12 cellular contexts compared by ENCODE assay signal in the genomic region with DNA sequence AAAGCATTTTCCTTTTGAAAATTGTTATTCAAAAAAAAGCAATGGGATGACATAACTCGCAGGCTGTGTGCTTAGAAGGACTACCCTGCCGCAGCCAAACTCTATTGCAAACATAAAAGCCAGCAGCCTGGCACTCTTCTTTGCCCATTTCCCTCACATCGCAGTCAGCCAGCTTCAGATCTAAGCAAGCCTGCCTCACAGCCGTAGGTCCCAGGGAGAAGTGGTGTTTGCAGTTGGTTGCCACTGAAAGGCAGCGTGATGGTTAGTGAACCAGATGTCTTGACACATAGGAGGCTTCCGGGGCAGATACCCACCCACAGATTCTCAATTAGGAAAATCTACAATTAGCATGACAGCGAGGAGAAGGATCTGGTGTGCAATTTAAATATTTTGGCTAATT.
DNase-seq lines count a peak whose midpoint lies in the region; ATAC-seq and TF ChIP-seq lines count a peak whose summit lies in the region.
"Had no signal": no experiment of that assay in that cellular context is flagged by ENCODE, and none has a peak within 500 bp of the region (broad histone marks: within the 10 kb centered on the region; RNA-seq: fewer than 3 reads in every experiment).

No MANE protein-coding gene starts in this region.

- H3K27ac ChIP-seq in PC-9: no peak overlapping the region
- H3K27ac ChIP-seq: hepatocyte, pancreas had no signal

- H3K36me3 Mint-ChIP-seq in Calu3 (ENCODE audit: insufficient read depth, unreplicated experiment): no peaks in the 10 kb centered on the region

- ATAC-seq in GM18870 (IDR thresholded peaks at IDR 0.05; ENCODE audit: unreplicated experiment) (no peak), GM21381 (IDR thresholded peaks at IDR 0.05; ENCODE audit: unreplicated experiment) (no peak)
- ATAC-seq: pancreas had no signal

- no peak overlapping the region for H3K4me2 ChIP-seq in PC-9
- H3K4me2 ChIP-seq: hepatocyte had no signal

- H3K4me1 Mint-ChIP-seq in Calu3 (ENCODE audit: low read depth, unreplicated experiment): no peaks in the 10 kb centered on the region

- no peaks in the 10 kb centered on the region for H3K9me2 ChIP-seq in PC-9 (ENCODE audit: insufficient read depth)

- no peak overlapping the region for H3K4me3 Mint-ChIP-seq in Calu3 (ENCODE audit: low read depth, unreplicated experiment)

- H3K9me3 ChIP-seq in PC-9 (ENCODE audit: insufficient read depth, low read depth): no peaks in the 10 kb centered on the region
- H3K9me3 ChIP-seq: pancreas had no signal

- no peaks in the 10 kb centered on the region for H3K4me1 ChIP-seq in PC-9 (replicated peaks; ENCODE audit: insufficient read depth)
- H3K4me1 ChIP-seq: pancreas had no signal

- intact Hi-C loops in PC-9 (cut with micrococcal nuclease; ENCODE audit: unreplicated experiment) (no loop called here), Calu3 (cut with micrococcal nuclease; ENCODE audit: unreplicated experiment) (no loop called here)

- POLR2A ChIA-PET in PC-9 (lab: Charles Lee; ENCODE audit: unreplicated experiment): no interaction called here

- peaks cover 17% of the 10 kb centered on the region for H3K27me3 ChIP-seq in PC-9 (ENCODE audit: insufficient read depth, low read depth)
- H3K27me3 ChIP-seq: hepatocyte, pancreas had no signal

- no peak overlapping the region for H2AFZ ChIP-seq in PC-9
- H2AFZ ChIP-seq: hepatocyte had no signal

- H4K20me1 ChIP-seq in PC-9 (ENCODE audit: insufficient read depth): no peaks in the 10 kb centered on the region; the same call in 1 of the 2 replicates

- TF ChIP-seq CTCF in PC-9 (conservative IDR thresholded peaks at IDR 0.05) (no peak), Calu3 (IDR thresholded peaks at IDR 0.05; ENCODE audit: unreplicated experiment) (no peak)

- no TSS peak for BruUV-seq in PC-9 (replicated peaks; lab: Mats Ljungman, UMichigan)
- no TSS peak for BruUV-seq in Calu3 (replicated peaks; lab: Mats Ljungman, UMichigan)

- H3K27me3 Mint-ChIP-seq in Calu3 (ENCODE audit: unreplicated experiment): peaks cover 10% of the 10 kb centered on the region

- DNase-seq in NCI-H2107 (lab: John Stamatoyannopoulos, UW) (peak; percentile 20), cerebellar cortex (ENCODE audit: low spot score) (peak; percentile 72), PC-9 (no peak), Calu3 (no peak)
- peak; percentile 75 for DNase-seq in activated CD8-positive, alpha-beta memory T cell treated with anti-CD3 and anti-CD28 coated beads for 24 hours
- DNase-seq in stimulated activated CD4-positive, alpha-beta T cell treated with anti-CD3 and anti-CD28 coated beads, Interleukin-4, amount 100 ng/mL, for 1 hour: peak; percentile 22
- DNase-seq: COR-L47, pancreas had no signal

- H3K4me3 ChIP-seq in PC-9: no peak overlapping the region
- H3K4me3 ChIP-seq: hepatocyte, lung, pancreas had no signal

- H3K27ac Mint-ChIP-seq in Calu3 (ENCODE audit: unreplicated experiment): no peak overlapping the region

- no peaks in the 10 kb centered on the region for H3F3A ChIP-seq in PC-9 (ENCODE audit: insufficient read depth, low read depth)

- CTCF ChIA-PET in PC-9 (lab: Charles Lee): no interaction called here
- CTCF ChIA-PET in Calu3 (lab: Charles Lee): no interaction called here

- H3K9me3 Mint-ChIP-seq in Calu3 (ENCODE audit: low read depth, unreplicated experiment): peaks cover 3% of the 10 kb centered on the region

- H3K79me2 ChIP-seq in PC-9 (ENCODE audit: low read depth): no peaks in the 10 kb centered on the region
- H3K79me2 ChIP-seq: hepatocyte had no signal

- H3K36me3 ChIP-seq in PC-9 (ENCODE audit: low read depth): no peaks in the 10 kb centered on the region
- H3K36me3 ChIP-seq: pancreas had no signal

Comparison
In these comparisons a context has a peak if more than half of its experiments do, and no peak if none do; other contexts are left out.
1. DNase-seq: peak in NCI-H2107 (single experiment), activated CD8-positive, alpha-beta memory T cell treated with anti-CD3 and anti-CD28 coated beads for 24 hours (single experiment), cerebellar cortex (single experiment) and stimulated activated CD4-positive, alpha-beta T cell treated with anti-CD3 and anti-CD28 coated beads, Interleukin-4, amount 100 ng/mL, for 1 hour (single experiment); none in PC-9 (0 of 2) and Calu3 (single experiment).